In genomic region chr7:47586284-47586683, GRCh38 we compare ENCODE assay signal across 1 cellular context. TPM values are rescaled to one million over a fixed set of nuclear protein-coding genes. Genes with fewer than 3 reads are reported as not detected.
"Had no signal": no experiment of that assay in that cellular context is flagged by ENCODE, and none has a peak within 500 bp of the region (broad histone marks: within the 10 kb centered on the region; RNA-seq: fewer than 3 reads in every experiment).

No MANE protein-coding gene starts in this region.

RNA-seq across cellular contexts. Expression of gene TNS3, which starts 4.4 kb away (rescaled TPM):
- polyA plus RNA-seq: naive thymus-derived CD4-positive, alpha-beta T cell had no signal
